In genomic region chr5:112833971-112834370, GRCh38 we compare ENCODE assay signal across 38 cellular contexts.
"Had no signal": no experiment of that assay in that cellular context is flagged by ENCODE, and none has a peak within 500 bp of the region (broad histone marks: within the 10 kb centered on the region; RNA-seq: fewer than 3 reads in every experiment).

No MANE protein-coding gene starts in this region.

- H3K9me3 ChIP-seq: adrenal gland, ascending aorta, body of pancreas, breast epithelium had no signal

- H3K4me3 Mint-ChIP-seq: activated naive CD4-positive, alpha-beta T cell treated with anti-CD3 and anti-CD28 coated beads for 36 hours; activated naive CD4-positive, alpha-beta T cell treated with anti-CD3 and anti-CD28 coated beads, Interleukin-2, amount 10 ng/mL, durations not matched to agents 7 days and 5 days; activated naive CD4-positive, alpha-beta T cell treated with anti-CD3 and anti-CD28 coated beads, Interleukin-2, amount 50 U/mL, for 24 hours; activated naive CD8-positive, alpha-beta T cell; activated naive CD8-positive, alpha-beta T cell treated with anti-CD3 and anti-CD28 coated beads for 36 hours; activated naive CD8-positive, alpha-beta T cell treated with anti-CD3 and anti-CD28 coated beads, Interleukin-2, amount 10 ng/mL, durations not matched to agents 7 days and 5 days; activated naive CD8-positive, alpha-beta T cell treated with anti-CD3 and anti-CD28 coated beads, Interleukin-2, amount 50 U/mL, for 24 hours; activated T-cell treated with anti-CD3 and anti-CD28 coated beads, Interleukin-2, amount 50 U/mL, for 24 hours; activated T-cell treated with anti-CD3 and anti-CD28 coated beads, Interleukin-2, amount 50 U/mL, for 4 hours; activated T-cell treated with anti-CD3 and anti-CD28 coated beads, Interleukin-2, amount 50 U/mL, for 72 hours; activated T-helper 1 cell treated with anti-CD3 and anti-CD28 coated beads, Interleukin-12 subunit alpha, Interleukin-12 subunit beta, Interleukin-2, Interleukin-4 antibody, amounts not matched to agents 30 ng/mL and 10 ng/mL and 1 ng/mL, durations not matched to agents 14 hours and 24 hours and 36 hours; activated T-helper 17 cell treated with anti-CD3 and anti-CD28 coated beads, Interleukin-2, amount 50 U/mL, for 72 hours; brain; central memory CD8-positive, alpha-beta T cell had no signal

- H3K4me1 Mint-ChIP-seq: activated naive CD4-positive, alpha-beta T cell treated with anti-CD3 and anti-CD28 coated beads, Interleukin-2, amount 10 ng/mL, durations not matched to agents 7 days and 5 days; activated naive CD4-positive, alpha-beta T cell treated with anti-CD3 and anti-CD28 coated beads, Interleukin-2, amount 50 U/mL, for 24 hours; activated naive CD8-positive, alpha-beta T cell treated with anti-CD3 and anti-CD28 coated beads for 36 hours; activated naive CD8-positive, alpha-beta T cell treated with anti-CD3 and anti-CD28 coated beads, Interleukin-2, amount 10 ng/mL, durations not matched to agents 7 days and 5 days; activated naive CD8-positive, alpha-beta T cell treated with anti-CD3 and anti-CD28 coated beads, Interleukin-2, amount 50 U/mL, for 24 hours; activated T-helper 17 cell treated with anti-CD3 and anti-CD28 coated beads, Interleukin-2, amount 50 U/mL, for 72 hours; brain had no signal

- DNase-seq: activated effector memory CD4-positive, alpha-beta T cell treated with anti-CD3 and anti-CD28 coated beads, Interleukin-2, amount 50 U/mL, for 16 hours; activated effector memory CD4-positive, alpha-beta T cell treated with Interleukin-2 at 50 U/mL for 16 hours; activated gamma-delta T cell; activated gamma-delta T cell treated with Interleukin-2 at 50 U/mL for 16 hours; activated naive CD4-positive, alpha-beta T cell; activated naive CD4-positive, alpha-beta T cell treated with anti-CD3 and anti-CD28 coated beads for 36 hours; activated naive CD4-positive, alpha-beta T cell treated with anti-CD3 and anti-CD28 coated beads, Interleukin-2, amount 10 ng/mL, durations not matched to agents 7 days and 5 days; activated naive CD4-positive, alpha-beta T cell treated with anti-CD3 and anti-CD28 coated beads, Interleukin-2, amount 50 U/mL, for 16 hours; activated naive CD4-positive, alpha-beta T cell treated with Interleukin-2 at 50 U/mL for 16 hours; activated naive CD8-positive, alpha-beta T cell treated with anti-CD3 and anti-CD28 coated beads for 36 hours; activated naive CD8-positive, alpha-beta T cell treated with anti-CD3 and anti-CD28 coated beads, Interleukin-2, amount 10 ng/mL, durations not matched to agents 7 days and 5 days; activated naive CD8-positive, alpha-beta T cell treated with anti-CD3 and anti-CD28 coated beads, Interleukin-2, amount 50 U/mL, for 24 hours; activated T-cell treated with anti-CD3 and anti-CD28 coated beads, Interleukin-2, amount 50 U/mL, for 1 hour; activated T-cell treated with anti-CD3 and anti-CD28 coated beads, Interleukin-2, amount 50 U/mL, for 24 hours; activated T-cell treated with anti-CD3 and anti-CD28 coated beads, Interleukin-2, amount 50 U/mL, for 4 hours; activated T-cell treated with anti-CD3 and anti-CD28 coated beads, Interleukin-2, amount 50 U/mL, for 48 hours; activated T-cell treated with anti-CD3 and anti-CD28 coated beads, Interleukin-2, amount 50 U/mL, for 72 hours; adrenal gland; amniotic stem cell; amygdala; anterior cingulate cortex; aorta; body of pancreas; brain microvascular endothelial cell; caudate nucleus; central memory CD4-positive, alpha-beta T cell; cerebellar nuclear complex had no signal

- H3K27me3 ChIP-seq: adrenal gland, ascending aorta, body of pancreas, brain microvascular endothelial cell, breast epithelium, cardiac muscle cell had no signal

- H3K27ac ChIP-seq: adrenal gland, ascending aorta, body of pancreas, brain microvascular endothelial cell, breast epithelium, cardiac muscle cell had no signal

- H3K27me3 Mint-ChIP-seq: activated naive CD4-positive, alpha-beta T cell treated with anti-CD3 and anti-CD28 coated beads, Interleukin-2, amount 10 ng/mL, durations not matched to agents 7 days and 5 days; activated naive CD4-positive, alpha-beta T cell treated with anti-CD3 and anti-CD28 coated beads, Interleukin-2, amount 50 U/mL, for 24 hours; activated naive CD8-positive, alpha-beta T cell; activated naive CD8-positive, alpha-beta T cell treated with anti-CD3 and anti-CD28 coated beads for 36 hours; activated naive CD8-positive, alpha-beta T cell treated with anti-CD3 and anti-CD28 coated beads, Interleukin-2, amount 10 ng/mL, durations not matched to agents 7 days and 5 days; activated naive CD8-positive, alpha-beta T cell treated with anti-CD3 and anti-CD28 coated beads, Interleukin-2, amount 50 U/mL, for 24 hours; activated T-cell treated with anti-CD3 and anti-CD28 coated beads, Interleukin-2, amount 50 U/mL, for 24 hours; activated T-helper 17 cell treated with anti-CD3 and anti-CD28 coated beads, Interleukin-2, amount 50 U/mL, for 72 hours; brain; central memory CD8-positive, alpha-beta T cell had no signal

- H3K4me1 ChIP-seq: adrenal gland, ascending aorta, body of pancreas, breast epithelium had no signal

- H3K4me3 ChIP-seq: adrenal gland, ascending aorta, body of pancreas, breast epithelium, cardiac muscle cell had no signal

- ATAC-seq: activated naive CD4-positive, alpha-beta T cell treated with anti-CD3 and anti-CD28 coated beads, Interleukin-2, amount 50 U/mL, for 72 hours; activated naive CD8-positive, alpha-beta T cell treated with anti-CD3 and anti-CD28 coated beads, Interleukin-2, amount 50 U/mL, for 24 hours; activated T-cell treated with anti-CD3 and anti-CD28 coated beads, Interleukin-2, amount 50 U/mL, for 4 hours; activated T-cell treated with anti-CD3 and anti-CD28 coated beads, Interleukin-2, amount 50 U/mL, for 72 hours; activated T-helper 17 cell treated with anti-CD3 and anti-CD28 coated beads, Interleukin-2, amount 50 U/mL, for 72 hours; body of pancreas had no signal

- H3K9me3 Mint-ChIP-seq: activated naive CD4-positive, alpha-beta T cell treated with anti-CD3 and anti-CD28 coated beads for 36 hours; activated naive CD4-positive, alpha-beta T cell treated with anti-CD3 and anti-CD28 coated beads, Interleukin-2, amount 10 ng/mL, durations not matched to agents 7 days and 5 days; activated naive CD4-positive, alpha-beta T cell treated with anti-CD3 and anti-CD28 coated beads, Interleukin-2, amount 50 U/mL, for 24 hours; activated naive CD4-positive, alpha-beta T cell treated with anti-CD3 and anti-CD28 coated beads, Interleukin-2, amount 50 U/mL, for 72 hours; activated naive CD8-positive, alpha-beta T cell treated with anti-CD3 and anti-CD28 coated beads for 36 hours; activated naive CD8-positive, alpha-beta T cell treated with anti-CD3 and anti-CD28 coated beads, Interleukin-2, amount 10 ng/mL, durations not matched to agents 7 days and 5 days; activated naive CD8-positive, alpha-beta T cell treated with anti-CD3 and anti-CD28 coated beads, Interleukin-2, amount 50 U/mL, for 24 hours; activated T-cell treated with anti-CD3 and anti-CD28 coated beads, Interleukin-2, amount 50 U/mL, for 24 hours; activated T-cell treated with anti-CD3 and anti-CD28 coated beads, Interleukin-2, amount 50 U/mL, for 4 hours; activated T-cell treated with anti-CD3 and anti-CD28 coated beads, Interleukin-2, amount 50 U/mL, for 72 hours; activated T-helper 1 cell treated with anti-CD3 and anti-CD28 coated beads, Interleukin-12 subunit alpha, Interleukin-12 subunit beta, Interleukin-2, Interleukin-4 antibody, amounts not matched to agents 30 ng/mL and 10 ng/mL and 1 ng/mL, durations not matched to agents 14 hours and 24 hours and 36 hours; activated T-helper 17 cell treated with anti-CD3 and anti-CD28 coated beads, Interleukin-2, amount 50 U/mL, for 72 hours; activated T-helper 2 cell treated with anti-CD3 and anti-CD28 coated beads, Interferon-gamma antibody, Interleukin-2, Interleukin-4, amounts not matched to agents 10 μg/mL and 5 μg/mL and 100 μg/mL, durations not matched to agents 14 hours and 24 hours and 36 hours; central memory CD8-positive, alpha-beta T cell had no signal

- H3K27ac Mint-ChIP-seq: activated naive CD4-positive, alpha-beta T cell treated with anti-CD3 and anti-CD28 coated beads for 36 hours; activated naive CD4-positive, alpha-beta T cell treated with anti-CD3 and anti-CD28 coated beads, Interleukin-2, amount 10 ng/mL, durations not matched to agents 7 days and 5 days; activated naive CD4-positive, alpha-beta T cell treated with anti-CD3 and anti-CD28 coated beads, Interleukin-2, amount 50 U/mL, for 24 hours; activated naive CD4-positive, alpha-beta T cell treated with anti-CD3 and anti-CD28 coated beads, Interleukin-2, amount 50 U/mL, for 72 hours; activated naive CD8-positive, alpha-beta T cell; activated naive CD8-positive, alpha-beta T cell treated with anti-CD3 and anti-CD28 coated beads for 36 hours; activated naive CD8-positive, alpha-beta T cell treated with anti-CD3 and anti-CD28 coated beads, Interleukin-2, amount 10 ng/mL, durations not matched to agents 7 days and 5 days; activated naive CD8-positive, alpha-beta T cell treated with anti-CD3 and anti-CD28 coated beads, Interleukin-2, amount 50 U/mL, for 24 hours; activated T-cell treated with anti-CD3 and anti-CD28 coated beads, Interleukin-2, amount 50 U/mL, for 24 hours; activated T-helper 1 cell treated with anti-CD3 and anti-CD28 coated beads, Interleukin-12 subunit alpha, Interleukin-12 subunit beta, Interleukin-2, Interleukin-4 antibody, amounts not matched to agents 30 ng/mL and 10 ng/mL and 1 ng/mL, durations not matched to agents 14 hours and 24 hours and 36 hours; activated T-helper 17 cell treated with anti-CD3 and anti-CD28 coated beads, Interleukin-2, amount 50 U/mL, for 72 hours; activated T-helper 2 cell treated with anti-CD3 and anti-CD28 coated beads, Interferon-gamma antibody, Interleukin-2, Interleukin-4, amounts not matched to agents 10 μg/mL and 5 μg/mL and 100 μg/mL, durations not matched to agents 14 hours and 24 hours and 36 hours; brain had no signal
